8 cellular contexts compared by ENCODE assay signal in genomic region chr6:6696867-6697531, GRCh38.
DNase-seq lines count a peak whose midpoint lies in the region; ATAC-seq, FAIRE-seq and TF ChIP-seq lines count a peak whose summit lies in the region.

No MANE protein-coding gene starts in this region.

- no peak for ATAC-seq in RWPE2 (ENCODE audit: low read depth)
- ATAC-seq in HG03025 (IDR thresholded peaks at IDR 0.05; ENCODE audit: low FRiP score, unreplicated experiment) = no peak
- no peak for ATAC-seq in HG03039 (IDR thresholded peaks at IDR 0.05; ENCODE audit: unreplicated experiment)

- H3K4me1 Mint-ChIP-seq in neural crest cell = peaks cover 19% of the 10 kb centered on the region

- H3K27me3 ChIP-seq in KMS-11 (ENCODE audit: insufficient read depth, low read depth) (no peaks in the 10 kb centered on the region), RWPE2 (ENCODE audit: insufficient read depth, poor library complexity, severe bottlenecking) (no peaks in the 10 kb centered on the region), esophagus squamous epithelium (no peaks in the 10 kb centered on the region)

- no peaks in the 10 kb centered on the region for H3K9me3 ChIP-seq in RWPE2 (ENCODE audit: severe bottlenecking)
- H3K9me3 ChIP-seq in esophagus squamous epithelium = no peaks in the 10 kb centered on the region

- H3K9ac ChIP-seq in KMS-11 = no peak overlapping the region

- intact Hi-C loops in esophagus squamous epithelium (cut with DNase I) = no loop called here

- WGBS in esophagus squamous epithelium, 2 donors = 29 to 49% methylated on average over 5 to 9 of the region's 9 CpGs

- no peak overlapping the region for H3K4me2 ChIP-seq in KMS-11

- TF ChIP-seq CTCF in KMS-11 (conservative IDR thresholded peaks at IDR 0.05; ENCODE audit: low read depth, low read length) (peak; percentile 87), RWPE2 (IDR thresholded peaks at IDR 0.05; ENCODE audit: poor library complexity, severe bottlenecking) (peak; percentile 72), esophagus squamous epithelium (IDR thresholded peaks at IDR 0.05) (peak in 5 of 6 experiments; percentile 59 to 83 (median 67)), neural crest cell (conservative IDR thresholded peaks at IDR 0.05) (peak; percentile 78)

- H3K4me3 ChIP-seq in KMS-11 (IDR thresholded peaks at IDR 0.05; ENCODE audit: insufficient read depth, low read depth, low read length) (no peak overlapping the region), RWPE2 (ENCODE audit: severe bottlenecking) (no peak overlapping the region), esophagus squamous epithelium (no peak overlapping the region)

- peak overlapping the region; percentile 15 for H3K27ac Mint-ChIP-seq in neural crest cell (ENCODE audit: unreplicated experiment)

- H3K36me3 Mint-ChIP-seq in neural crest cell (ENCODE audit: low read depth) = no peaks in the 10 kb centered on the region

- DNase-seq in Daoy (ENCODE audit: low read depth) (peak; percentile 83), RWPE2 (ENCODE audit: low spot score) (no peak), esophagus squamous epithelium (lab: John Stamatoyannopoulos, UW) (no peak), neural crest cell (ENCODE audit: low read depth, low spot score) (peak; percentile 75), GM19239 (ENCODE audit: insufficient read length, low spot score) (no peak)

- no peaks in the 10 kb centered on the region for H4K20me1 ChIP-seq in KMS-11 (ENCODE audit: insufficient read depth)

- no peak for TF ChIP-seq POLR2A in esophagus squamous epithelium (IDR thresholded peaks at IDR 0.05)

- no peak overlapping the region for H3K4me3 Mint-ChIP-seq in neural crest cell

- no peaks in the 10 kb centered on the region for H3K79me2 ChIP-seq in KMS-11 (ENCODE audit: insufficient read depth, low read depth)

- FAIRE-seq in GM19239 (lab: Jason Lieb, UNC) = no peak

- H3K4me1 ChIP-seq in KMS-11 (ENCODE audit: low read depth, poor library complexity, severe bottlenecking) (no peaks in the 10 kb centered on the region), RWPE2 (ENCODE audit: insufficient read depth, poor library complexity, severe bottlenecking) (peaks cover 39% of the 10 kb centered on the region), esophagus squamous epithelium (peaks cover 40 to 69% (median 62%) of the 10 kb centered on the region in 3 donors)

- no peaks in the 10 kb centered on the region for H3K36me3 ChIP-seq in KMS-11 (ENCODE audit: insufficient read depth)
- H3K36me3 ChIP-seq in RWPE2 (ENCODE audit: low read depth) = no peaks in the 10 kb centered on the region
- no peaks in the 10 kb centered on the region for H3K36me3 ChIP-seq in esophagus squamous epithelium

- peaks cover 20% of the 10 kb centered on the region for H3K27me3 Mint-ChIP-seq in neural crest cell (ENCODE audit: low read depth)

- no peaks in the 10 kb centered on the region for H3K9me3 Mint-ChIP-seq in neural crest cell

- H2AFZ ChIP-seq in KMS-11 (ENCODE audit: low read depth) = no peak overlapping the region

- H3K27ac ChIP-seq in KMS-11 (no peak overlapping the region), RWPE2 (ENCODE audit: poor library complexity, severe bottlenecking) (peak overlapping the region; percentile 70), esophagus squamous epithelium (peak overlapping the region; percentile 91 to 93 (median 92))

Comparison
In these comparisons a context has a peak if more than half of its experiments do, and no peak if none do; other contexts are left out.
1. DNase-seq: peak in Daoy (single experiment) and neural crest cell (single experiment); none in RWPE2 (single experiment), esophagus squamous epithelium (single experiment) and GM19239 (single experiment).
2. Peak in every context shown above with its lines, with median percentiles within 50 percentile points of each other: CTCF ChIP-seq.